Comparison of ENCODE assay signal across 8 cellular contexts in genomic region chr5:136192526-136193395, GRCh38. TPM values are rescaled to one million over a fixed set of nuclear protein-coding genes. Genes with fewer than 3 reads are reported as not detected.
DNase-seq lines count a peak whose midpoint lies in the region; ATAC-seq, FAIRE-seq and TF ChIP-seq lines count a peak whose summit lies in the region.

TSS of gene SMIM32 (minus strand) at chr5:136193162. CDS start at chr5:136192524, 638 bp downstream.

- no peak for FAIRE-seq in bronchial epithelial cell (lab: Jason Lieb, UNC)

- no peaks in the 10 kb centered on the region for H3K36me3 Mint-ChIP-seq in activated CD4-positive, alpha-beta T cell treated with anti-CD3 and anti-CD28 coated beads for 36 hours (ENCODE audit: low read depth)

- H3K4me1 Mint-ChIP-seq in activated CD4-positive, alpha-beta T cell treated with anti-CD3 and anti-CD28 coated beads for 36 hours: no peaks in the 10 kb centered on the region

- no peaks in the 10 kb centered on the region for H3K36me3 ChIP-seq in bronchial epithelial cell (ENCODE audit: control insufficient read depth, insufficient read depth, low read length)
- peaks cover 0 to 6% of the 10 kb centered on the region in 2 donors for H3K36me3 ChIP-seq in left lung
- H3K36me3 ChIP-seq in thoracic aorta: peaks cover under 1% of the 10 kb centered on the region

- H3K4me3 ChIP-seq in bronchial epithelial cell (ENCODE audit: low read depth, low read length): peak within 1 kb of the TSS; percentile 29
- peak within 1 kb of the TSS in 1 of 2 donors; percentile 9 for H3K4me3 ChIP-seq in left lung
- peak within 1 kb of the TSS; percentile 58 for H3K4me3 ChIP-seq in thoracic aorta

- no peak within 1 kb of the TSS for H3K27ac Mint-ChIP-seq in activated CD4-positive, alpha-beta T cell treated with anti-CD3 and anti-CD28 coated beads for 36 hours

- H3K27ac ChIP-seq in left lung (no peak within 1 kb of the TSS), thoracic aorta (no peak within 1 kb of the TSS)

- TF ChIP-seq CTCF in bronchial epithelial cell (IDR thresholded peaks at IDR 0.05; ENCODE audit: insufficient read depth, low read length, severe bottlenecking): no peak
- no peak for TF ChIP-seq CTCF in left lung (IDR thresholded peaks at IDR 0.05)
- no peak for TF ChIP-seq CTCF in thoracic aorta (IDR thresholded peaks at IDR 0.05)

- POLR2A ChIA-PET in activated CD4-positive, alpha-beta T cell treated with anti-CD3 and anti-CD28 coated beads for 36 hours (lab: Charles Lee): no interaction called here

- DNase-seq in NCI-H2196 (lab: John Stamatoyannopoulos, UW; ENCODE audit: unreplicated experiment): peak; percentile 13
- DNase-seq in NCI-H2196 treated with DMSO at 0.1 percent for 48 hours (lab: John Stamatoyannopoulos, UW; ENCODE audit: unreplicated experiment): no peak
- no peak for DNase-seq in bronchial epithelial cell (ENCODE audit: low read depth)
- DNase-seq in left lung: no peak
- DNase-seq in thoracic aorta (ENCODE audit: low spot score): no peak
- no peak for DNase-seq in activated CD4-positive, alpha-beta T cell treated with anti-CD3 and anti-CD28 coated beads for 36 hours
- no peak for DNase-seq in NAMALWA (ENCODE audit: low spot score)

- peaks cover 43% of the 10 kb centered on the region for H3K27me3 Mint-ChIP-seq in activated CD4-positive, alpha-beta T cell treated with anti-CD3 and anti-CD28 coated beads for 36 hours

- H3K4me3 Mint-ChIP-seq in activated CD4-positive, alpha-beta T cell treated with anti-CD3 and anti-CD28 coated beads for 36 hours: no peak within 1 kb of the TSS

- H3K27me3 ChIP-seq in bronchial epithelial cell (ENCODE audit: control insufficient read depth, insufficient read depth, low read length) (peaks cover 2% of the 10 kb centered on the region), left lung (peaks cover 30 to 79% of the 10 kb centered on the region in 2 donors), thoracic aorta (replicated peaks; ENCODE audit: insufficient read depth) (no peaks in the 10 kb centered on the region)

- ATAC-seq in left lung (peak; percentile 31), thoracic aorta (ENCODE audit: insufficient number of reproducible peaks, low FRiP score, low read depth) (no peak), GM21515 (IDR thresholded peaks at IDR 0.05; ENCODE audit: unreplicated experiment) (no peak)
- ATAC-seq in activated CD4-positive, alpha-beta T cell treated with anti-CD3 and anti-CD28 coated beads for 36 hours: no peak

- H3K9me3 ChIP-seq in left lung: no peaks in the 10 kb centered on the region
- H3K9me3 ChIP-seq in thoracic aorta: no peaks in the 10 kb centered on the region

- CTCF ChIA-PET in activated CD4-positive, alpha-beta T cell treated with anti-CD3 and anti-CD28 coated beads for 36 hours (lab: Charles Lee): interaction anchor here (0.6 kb wide), 1 partner anchor 45 kb away, joined by 6 read pairs; no protein-coding TSS in a partner anchor

- H3K9me3 Mint-ChIP-seq in activated CD4-positive, alpha-beta T cell treated with anti-CD3 and anti-CD28 coated beads for 36 hours (ENCODE audit: low read depth): no peaks in the 10 kb centered on the region

- intact Hi-C loops in left lung (cut with DNase I): no loop called here
- intact Hi-C loops in activated CD4-positive, alpha-beta T cell treated with anti-CD3 and anti-CD28 coated beads for 36 hours (cut with DNase I, micrococcal nuclease): no loop called here

- H3K4me1 ChIP-seq in left lung (peaks cover 9 to 22% of the 10 kb centered on the region in 2 donors), thoracic aorta (ENCODE audit: control insufficient read depth in 1 of 2, low read depth in 2 of 2) (peaks cover 11 to 29% of the 10 kb centered on the region in 2 donors)

RNA-seq across cellular contexts. Expression of gene SMIM32, which starts in this region (rescaled TPM):
- not detected in 2 replicates for total RNA-seq in bronchial epithelial cell
- total RNA-seq in left lung: not detected
- total RNA-seq in thoracic aorta: not detected
- total RNA-seq in activated CD4-positive, alpha-beta T cell treated with anti-CD3 and anti-CD28 coated beads for 36 hours: not detected

Comparison
In these comparisons a context has a peak if more than half of its experiments do, and no peak if none do; other contexts are left out.
1. Peak in ATAC-seq in left lung; RNA of the gene not detected or under 1 TPM.